12 cellular contexts compared by ENCODE assay signal in the genomic region with DNA sequence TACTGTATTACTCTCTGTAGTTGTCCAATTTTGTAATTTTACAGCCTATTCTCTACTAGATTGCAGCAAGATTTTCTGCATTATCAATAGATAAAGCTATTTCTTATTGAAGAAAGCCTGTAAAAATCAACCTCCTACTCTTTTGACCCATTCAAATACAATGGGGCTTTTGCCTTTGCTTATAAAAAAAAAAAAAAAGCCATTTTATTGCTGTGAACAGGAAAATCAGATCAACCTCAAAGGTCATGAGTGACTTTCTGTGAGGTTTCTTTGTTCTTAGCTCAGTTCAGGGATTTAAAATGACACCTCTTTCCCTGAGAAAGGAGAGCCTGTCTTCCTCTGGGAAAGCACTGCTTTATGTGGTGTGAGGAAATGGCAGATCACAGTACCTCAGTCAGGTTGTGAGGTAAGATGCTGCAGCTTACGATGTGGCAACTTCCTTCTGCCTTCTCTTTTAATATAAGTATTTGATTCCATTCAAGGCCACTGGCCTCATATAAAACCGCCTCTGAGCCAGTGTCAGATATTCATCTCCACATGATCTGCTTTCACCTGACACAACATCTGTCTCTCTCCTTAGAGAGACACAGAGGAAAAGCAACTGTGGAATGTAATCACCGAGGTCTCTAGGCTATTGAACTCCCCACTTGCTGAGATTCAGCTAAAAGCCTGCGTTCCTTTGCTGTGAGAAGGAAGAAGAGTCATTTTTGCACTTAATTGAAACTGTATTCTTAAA.
"Had no signal": no experiment of that assay in that cellular context is flagged by ENCODE, and none has a peak within 500 bp of the region (broad histone marks: within the 10 kb centered on the region; RNA-seq: fewer than 3 reads in every experiment).

No MANE protein-coding gene starts in this region.

- H3K4me1 ChIP-seq: transverse colon had no signal

- H3K27ac Mint-ChIP-seq: activated naive CD4-positive, alpha-beta T cell treated with anti-CD3 and anti-CD28 coated beads, Interleukin-2, amount 50 U/mL, for 72 hours; brain; natural killer cell had no signal

- H3K27ac ChIP-seq: transverse colon had no signal

- H3K27me3 Mint-ChIP-seq: brain; central memory CD8-positive, alpha-beta T cell had no signal

- H3K36me3 ChIP-seq: transverse colon had no signal

- H3K4me3 Mint-ChIP-seq: activated T-cell treated with anti-CD3 and anti-CD28 coated beads, Interleukin-2, amount 50 U/mL, for 4 hours; brain; central memory CD8-positive, alpha-beta T cell; natural killer cell had no signal

- H3K9me3 ChIP-seq: transverse colon had no signal

- H3K4me3 ChIP-seq: transverse colon had no signal

- H3K4me1 Mint-ChIP-seq: central memory CD8-positive, alpha-beta T cell; natural killer cell had no signal

- H3K36me3 Mint-ChIP-seq: activated naive CD4-positive, alpha-beta T cell treated with anti-CD3 and anti-CD28 coated beads, Interleukin-2, amount 50 U/mL, for 72 hours; brain; natural killer cell had no signal

- DNase-seq: activated CD4-positive, alpha-beta T cell treated with anti-CD3 and anti-CD28 coated beads, Interleukin-2, amount 50 U/mL, for 4 hours; activated CD4-positive, CD25-positive, alpha-beta regulatory T cell treated with anti-CD3 and anti-CD28 coated beads, Interleukin-2, amount 50 U/mL, for 72 hours; activated effector memory CD4-positive, alpha-beta T cell treated with anti-CD3 and anti-CD28 coated beads, Interleukin-2, amount 50 U/mL, for 16 hours; activated T-cell treated with anti-CD3 and anti-CD28 coated beads, Interleukin-2, amount 50 U/mL, for 4 hours; amygdala; hypothalamus; natural killer cell; T-helper 2 cell; transverse colon had no signal

- H3K27me3 ChIP-seq: transverse colon had no signal
